8 cellular contexts compared by ENCODE assay signal in genomic region chr5:149959406-149960236, GRCh38. TPM values are rescaled to one million over a fixed set of nuclear protein-coding genes. Genes with fewer than 3 reads are reported as not detected.
DNase-seq lines count a peak whose midpoint lies in the region; ATAC-seq and TF ChIP-seq lines count a peak whose summit lies in the region.

No MANE protein-coding gene starts in this region.

- H3K4me1 ChIP-seq in skeletal muscle satellite cell (ENCODE audit: control insufficient read depth, insufficient read depth, low read length): peaks cover 18% of the 10 kb centered on the region

- ATAC-seq in HG03354 (IDR thresholded peaks at IDR 0.05; ENCODE audit: poor library complexity, severe bottlenecking, unreplicated experiment): peak; percentile 23
- peak; percentile 6 for ATAC-seq in SK-N-SH treated with all-trans-retinoic acid at 6 μM for 48 hours
- no peak for ATAC-seq in GM21360 (IDR thresholded peaks at IDR 0.05; ENCODE audit: unreplicated experiment)

- H3K4me3 ChIP-seq in iPS-11a (ENCODE audit: low read depth, low read length): peak overlapping the region; percentile 68
- H3K4me3 ChIP-seq in skeletal muscle satellite cell (ENCODE audit: low read length): peak overlapping the region; percentile 97

- peak overlapping the region; percentile 89 for H3K9ac ChIP-seq in skeletal muscle satellite cell (ENCODE audit: low read depth, low read length)

- H3K27me3 ChIP-seq in skeletal muscle satellite cell (ENCODE audit: control insufficient read depth, insufficient read depth, low read length): no peaks in the 10 kb centered on the region

- peak overlapping the region; percentile 96 for H3K4me2 ChIP-seq in skeletal muscle satellite cell (ENCODE audit: low read length)

- H3K36me3 ChIP-seq in skeletal muscle satellite cell (ENCODE audit: insufficient read depth, low read length): peaks cover 3% of the 10 kb centered on the region

- no peaks in the 10 kb centered on the region for H3K9me3 ChIP-seq in skeletal muscle satellite cell (replicated peaks; ENCODE audit: low read length)

- DNase-seq in D341Med (ENCODE audit: low spot score): peak; percentile 56
- peak; percentile 84 for DNase-seq in amniotic epithelial cell (ENCODE audit: low read depth)
- DNase-seq in DMS153 treated with DMSO at 0.1 percent for 48 hours (lab: John Stamatoyannopoulos, UW; ENCODE audit: unreplicated experiment): no peak

TF ChIP-seq in SK-N-SH treated with all-trans-retinoic acid at 6 μM for 48 hours, 23 proteins besides CTCF, POLR2A, EP300 and RAD21:
- no peak for TF ChIP-seq GLIS3 (CRISPR knock-in tag; IDR thresholded peaks at IDR 0.05)
- no peak for TF ChIP-seq ZNF70 (CRISPR knock-in tag; IDR thresholded peaks at IDR 0.05)
- no peak for TF ChIP-seq TCF4 (CRISPR knock-in tag; IDR thresholded peaks at IDR 0.05; ENCODE audit: borderline replicate concordance)
- TF ChIP-seq ISL1 (CRISPR knock-in tag; IDR thresholded peaks at IDR 0.05): no peak
- TF ChIP-seq PATZ1 (CRISPR knock-in tag; IDR thresholded peaks at IDR 0.05; ENCODE audit: borderline replicate concordance): no peak
- TF ChIP-seq BACH2 (CRISPR knock-in tag; IDR thresholded peaks at IDR 0.05; ENCODE audit: borderline replicate concordance): no peak
- TF ChIP-seq SNAI2 (CRISPR knock-in tag; IDR thresholded peaks at IDR 0.05): no peak
- TF ChIP-seq CSRNP3 (CRISPR knock-in tag; IDR thresholded peaks at IDR 0.05): no peak
- TF ChIP-seq, protein P1, sequence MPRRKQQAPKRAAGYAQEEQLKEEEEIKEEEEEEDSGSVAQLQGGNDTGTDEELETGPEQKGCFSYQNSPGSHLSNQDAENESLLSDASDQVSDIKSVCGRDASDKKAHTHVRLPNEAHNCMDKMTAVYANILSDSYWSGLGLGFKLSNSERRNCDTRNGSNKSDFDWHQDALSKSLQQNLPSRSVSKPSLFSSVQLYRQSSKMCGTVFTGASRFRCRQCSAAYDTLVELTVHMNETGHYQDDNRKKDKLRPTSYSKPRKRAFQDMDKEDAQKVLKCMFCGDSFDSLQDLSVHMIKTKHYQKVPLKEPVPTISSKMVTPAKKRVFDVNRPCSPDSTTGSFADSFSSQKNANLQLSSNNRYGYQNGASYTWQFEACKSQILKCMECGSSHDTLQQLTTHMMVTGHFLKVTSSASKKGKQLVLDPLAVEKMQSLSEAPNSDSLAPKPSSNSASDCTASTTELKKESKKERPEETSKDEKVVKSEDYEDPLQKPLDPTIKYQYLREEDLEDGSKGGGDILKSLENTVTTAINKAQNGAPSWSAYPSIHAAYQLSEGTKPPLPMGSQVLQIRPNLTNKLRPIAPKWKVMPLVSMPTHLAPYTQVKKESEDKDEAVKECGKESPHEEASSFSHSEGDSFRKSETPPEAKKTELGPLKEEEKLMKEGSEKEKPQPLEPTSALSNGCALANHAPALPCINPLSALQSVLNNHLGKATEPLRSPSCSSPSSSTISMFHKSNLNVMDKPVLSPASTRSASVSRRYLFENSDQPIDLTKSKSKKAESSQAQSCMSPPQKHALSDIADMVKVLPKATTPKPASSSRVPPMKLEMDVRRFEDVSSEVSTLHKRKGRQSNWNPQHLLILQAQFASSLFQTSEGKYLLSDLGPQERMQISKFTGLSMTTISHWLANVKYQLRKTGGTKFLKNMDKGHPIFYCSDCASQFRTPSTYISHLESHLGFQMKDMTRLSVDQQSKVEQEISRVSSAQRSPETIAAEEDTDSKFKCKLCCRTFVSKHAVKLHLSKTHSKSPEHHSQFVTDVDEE (CRISPR knock-in tag; IDR thresholded peaks at IDR 0.05): no peak
- TF ChIP-seq ZFP3 (CRISPR knock-in tag; IDR thresholded peaks at IDR 0.05): no peak
- TF ChIP-seq ZNF565 (CRISPR knock-in tag; conservative IDR thresholded peaks at IDR 0.05; ENCODE audit: low read depth): no peak
- no peak for TF ChIP-seq ESRRG (CRISPR knock-in tag; IDR thresholded peaks at IDR 0.05)
- TF ChIP-seq ZC3H10 (CRISPR knock-in tag; IDR thresholded peaks at IDR 0.05): no peak
- TF ChIP-seq RARB (CRISPR knock-in tag; IDR thresholded peaks at IDR 0.05): no peak
- TF ChIP-seq POU6F1 (CRISPR knock-in tag; IDR thresholded peaks at IDR 0.05; ENCODE audit: borderline replicate concordance, low read depth): no peak
- no peak for TF ChIP-seq ARNTL (CRISPR knock-in tag; IDR thresholded peaks at IDR 0.05; ENCODE audit: borderline replicate concordance, low read depth)

RNA-seq across cellular contexts. Expression of gene SLC26A2, which starts 0.9 kb away (rescaled TPM):
- total RNA-seq in skeletal muscle satellite cell (2012; rRNA removed): 11.7 and 12.0 TPM in 2 replicates

RNA-seq across cellular contexts. Expression of gene PDE6A, which starts 15.0 kb away (rescaled TPM):
- not detected in 2 replicates for total RNA-seq in skeletal muscle satellite cell (2012; rRNA removed)

RNA-seq across cellular contexts. Expression of gene TIGD6, which starts 40.8 kb away (rescaled TPM):
- total RNA-seq in skeletal muscle satellite cell (2012; rRNA removed): 4.6 and 5.5 TPM in 2 replicates

RNA-seq across cellular contexts. Expression of gene HMGXB3, which starts 40.9 kb away (rescaled TPM):
- total RNA-seq in skeletal muscle satellite cell (2012; rRNA removed): 36.3 and 38.0 TPM in 2 replicates
